Comparison of ENCODE assay signal across 2 cellular contexts in genomic region chr7:98317366-98318040, GRCh38.
TF ChIP-seq lines count a peak whose summit lies in the region.

No MANE protein-coding gene starts in this region.

TF ChIP-seq in HepG2, 621 proteins besides CTCF, POLR2A, EP300 and RAD21:
- TF ChIP-seq TBL1XR1 (IDR thresholded peaks at IDR 0.05; ENCODE audit: borderline replicate concordance, low read length, partially characterized antibody), result no peak
- no peak for TF ChIP-seq FOXM1 (CRISPR knock-in tag; IDR thresholded peaks at IDR 0.05)
- TF ChIP-seq STAT5B (CRISPR knock-in tag; IDR thresholded peaks at IDR 0.05), result no peak
- no peak for TF ChIP-seq ZBTB14 (CRISPR knock-in tag; IDR thresholded peaks at IDR 0.05)
- TF ChIP-seq ELK4 (CRISPR knock-in tag; IDR thresholded peaks at IDR 0.05; ENCODE audit: borderline replicate concordance), result no peak
- peak; percentile 92 for TF ChIP-seq ZNF18 (CRISPR knock-in tag; IDR thresholded peaks at IDR 0.05; ENCODE audit: insufficient replicate concordance)

TF ChIP-seq in H1, 55 proteins besides CTCF, POLR2A, EP300 and RAD21:
- peak; percentile 64; the same call in 1 of the 2 replicates for TF ChIP-seq POLR2AphosphoS5 (IDR thresholded peaks at IDR 0.05; ENCODE audit: low read depth, low read length)
- TF ChIP-seq MAFK (IDR thresholded peaks at IDR 0.05; ENCODE audit: low read depth, low read length), result no peak
- TF ChIP-seq SIX5 (IDR thresholded peaks at IDR 0.05; ENCODE audit: low read depth, low read length), result no peak
